Comparison of ENCODE assay signal across 11 cellular contexts in the genomic region with DNA sequence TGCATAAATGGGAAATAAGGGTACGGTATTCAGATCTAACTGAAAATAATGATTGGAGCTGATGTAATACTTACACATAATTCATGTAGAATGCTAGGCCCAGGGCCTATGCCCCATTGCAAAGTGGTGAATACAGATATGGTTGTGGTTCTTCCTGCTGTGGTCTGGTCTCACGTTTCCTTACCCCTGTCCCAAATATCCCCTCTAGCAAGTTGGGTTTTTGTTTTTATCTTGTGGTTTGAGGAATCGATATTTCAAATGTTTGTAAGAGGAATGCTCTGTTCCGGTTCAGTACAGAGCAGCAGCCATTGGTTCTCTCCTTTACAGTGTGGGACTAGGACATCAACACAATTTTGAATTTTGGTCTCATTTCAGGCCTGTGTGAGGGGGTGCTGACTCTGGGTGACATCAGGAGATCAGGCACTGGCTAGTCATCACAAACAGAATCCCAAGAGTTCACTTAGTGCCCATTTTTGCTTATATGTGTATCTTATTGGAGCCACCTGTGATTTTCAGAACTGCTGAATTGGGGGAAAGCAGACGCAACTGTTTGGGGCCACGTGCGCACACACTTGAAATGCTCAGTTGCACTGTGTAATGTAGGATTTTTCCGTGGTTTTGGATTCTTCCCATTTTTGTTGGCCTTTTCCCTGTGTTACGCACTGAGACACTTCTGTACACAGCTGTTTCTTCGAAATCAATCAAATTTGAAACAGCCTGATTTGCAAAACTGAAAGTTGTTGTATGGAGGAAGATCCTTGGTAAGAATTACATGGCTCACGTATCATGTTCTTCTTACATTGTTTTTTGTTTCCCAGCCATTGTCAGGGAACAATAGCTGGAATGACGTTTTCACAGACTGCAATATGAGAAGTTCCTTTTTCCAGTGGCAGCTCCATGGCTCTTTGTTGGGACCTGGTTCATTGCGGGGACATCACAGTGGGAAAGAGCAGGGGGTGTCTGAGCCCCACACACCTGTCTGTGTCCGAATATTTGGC. TPM values are rescaled to one million over a fixed set of nuclear protein-coding genes. Genes with fewer than 3 reads are reported as not detected.
DNase-seq lines count a peak whose midpoint lies in the region; ATAC-seq, FAIRE-seq and TF ChIP-seq lines count a peak whose summit lies in the region.
"Had no signal": no experiment of that assay in that cellular context is flagged by ENCODE, and none has a peak within 500 bp of the region (broad histone marks: within the 10 kb centered on the region; RNA-seq: fewer than 3 reads in every experiment).

No MANE protein-coding gene starts in this region.

- H3K27ac Mint-ChIP-seq in astrocyte (ENCODE audit: unreplicated experiment): peak overlapping the region; percentile 75
- H3K27ac Mint-ChIP-seq: IgD-negative memory B cell had no signal

- H3K4me3 Mint-ChIP-seq in astrocyte (ENCODE audit: unreplicated experiment): no peak overlapping the region
- H3K4me3 Mint-ChIP-seq: IgD-negative memory B cell had no signal

- peaks cover 100% of the 10 kb centered on the region for H3K79me2 ChIP-seq in astrocyte (ENCODE audit: insufficient read depth, low read length)

- no peak overlapping the region for H3K9ac ChIP-seq in astrocyte (ENCODE audit: low read length)

- DNase-seq in activated effector memory CD4-positive, alpha-beta T cell treated with anti-CD3 and anti-CD28 coated beads, Interleukin-2, amount 50 U/mL, for 16 hours: peak; percentile 24
- DNase-seq in activated effector memory CD4-positive, alpha-beta T cell treated with Interleukin-2 at 50 U/mL for 16 hours: no peak
- peak; percentile 63 for DNase-seq in astrocyte (ENCODE audit: low read depth)
- peak in 1 of 2 donors; percentile 12 for DNase-seq in left lung
- DNase-seq in superior temporal gyrus (ENCODE audit: extremely low spot score): peak; percentile 86
- DNase-seq: brain microvascular endothelial cell, T1000 had no signal

- H3K4me1 ChIP-seq in astrocyte (ENCODE audit: insufficient read depth, low read length) (peaks cover 66% of the 10 kb centered on the region), left lung (peaks cover 0 to 8% of the 10 kb centered on the region in 2 donors)

- H2AFZ ChIP-seq in astrocyte (ENCODE audit: low read depth, low read length): no peak overlapping the region

- H3K27me3 ChIP-seq in astrocyte (ENCODE audit: insufficient read depth, low read length) (no peaks in the 10 kb centered on the region), left lung (no peaks in the 10 kb centered on the region)
- H3K27me3 ChIP-seq: brain microvascular endothelial cell had no signal

- H3K36me3 Mint-ChIP-seq in astrocyte (ENCODE audit: low read depth, unreplicated experiment): peaks cover 8% of the 10 kb centered on the region
- H3K36me3 Mint-ChIP-seq: IgD-negative memory B cell had no signal

- H3K9me3 ChIP-seq in astrocyte (ENCODE audit: insufficient read depth, low read depth, low read length) (no peaks in the 10 kb centered on the region), left lung (no peaks in the 10 kb centered on the region)

- intact Hi-C loops in left lung (cut with DNase I): no loop called here

- H3K27me3 Mint-ChIP-seq in astrocyte (ENCODE audit: low read depth, unreplicated experiment): no peaks in the 10 kb centered on the region

- H3K4me2 ChIP-seq in astrocyte (ENCODE audit: low read length): peak overlapping the region; percentile 14

- H3K4me1 Mint-ChIP-seq in astrocyte (ENCODE audit: low read depth, unreplicated experiment): peaks cover 72% of the 10 kb centered on the region
- H3K4me1 Mint-ChIP-seq: IgD-negative memory B cell had no signal

- TF ChIP-seq CTCF in astrocyte (IDR thresholded peaks at IDR 0.05; ENCODE audit: insufficient read depth, low read depth, low read length) (no peak), left lung (IDR thresholded peaks at IDR 0.05) (no peak)

- peaks cover 98% of the 10 kb centered on the region for H4K20me1 ChIP-seq in astrocyte (ENCODE audit: insufficient read depth, low read length)

- H3K36me3 ChIP-seq in astrocyte (ENCODE audit: insufficient read depth, low read length): peaks cover 3% of the 10 kb centered on the region
- H3K36me3 ChIP-seq in left lung: no peaks in the 10 kb centered on the region
- H3K36me3 ChIP-seq: brain microvascular endothelial cell had no signal

- peak; percentile 34 for ATAC-seq in left lung
- ATAC-seq in HG03159 (IDR thresholded peaks at IDR 0.05; ENCODE audit: unreplicated experiment): no peak
- no peak for ATAC-seq in HG03342 (IDR thresholded peaks at IDR 0.05; ENCODE audit: unreplicated experiment)
- ATAC-seq in HG03457 (IDR thresholded peaks at IDR 0.05; ENCODE audit: unreplicated experiment): no peak

- H3K27ac ChIP-seq in astrocyte (ENCODE audit: low read depth, low read length) (peak overlapping the region; percentile 29), left lung (peak overlapping the region; percentile 20 to 45)
- H3K27ac ChIP-seq: brain microvascular endothelial cell had no signal

- H3K9me3 Mint-ChIP-seq in astrocyte (ENCODE audit: unreplicated experiment): no peaks in the 10 kb centered on the region
- H3K9me3 Mint-ChIP-seq: IgD-negative memory B cell had no signal

- FAIRE-seq in astrocyte (lab: Jason Lieb, UNC): peak; percentile 32

- H3K4me3 ChIP-seq in astrocyte (ENCODE audit: insufficient read depth, low read depth, low read length) (no peak overlapping the region), left lung (no peak overlapping the region)

RNA-seq across cellular contexts. Expression of a gene that starts 8.6 kb away (rescaled TPM):
- 117 and 127 TPM in 2 replicates for total RNA-seq in astrocyte
- 10 to 100 TPM; 29.2 to 35.0 TPM for total RNA-seq in left lung
